ENCODE assay signal across 1 cellular context in genomic region chr2:232646726-232647125, GRCh38.
TF ChIP-seq lines count a peak whose summit lies in the region.

No MANE protein-coding gene starts in this region.

TF ChIP-seq in HCT116, 20 proteins besides CTCF, POLR2A, EP300 and RAD21:
- no peak for TF ChIP-seq EZH2 (IDR thresholded peaks at IDR 0.05)
- no peak for TF ChIP-seq ATF3 (IDR thresholded peaks at IDR 0.05)
- TF ChIP-seq ZBTB33 (IDR thresholded peaks at IDR 0.05; ENCODE audit: extremely low read depth, insufficient replicate concordance, low read length): no peak
- no peak for TF ChIP-seq FOSL1 (IDR thresholded peaks at IDR 0.05; ENCODE audit: low read depth)
- TF ChIP-seq EGR1 (IDR thresholded peaks at IDR 0.05; ENCODE audit: low read depth): no peak
- TF ChIP-seq CBX3 (IDR thresholded peaks at IDR 0.05; ENCODE audit: low read depth): no peak
- TF ChIP-seq TCF7L2 (IDR thresholded peaks at IDR 0.05; ENCODE audit: borderline replicate concordance, extremely low read depth, insufficient read depth, insufficient read length): no peak
- no peak for TF ChIP-seq CEBPB (IDR thresholded peaks at IDR 0.05; ENCODE audit: low read depth)
